17 cellular contexts compared by ENCODE assay signal in genomic region chr2:37060446-37060845, GRCh38. TPM values are rescaled to one million over a fixed set of nuclear protein-coding genes. Genes with fewer than 3 reads are reported as not detected.
DNase-seq lines count a peak whose midpoint lies in the region; ATAC-seq and TF ChIP-seq lines count a peak whose summit lies in the region.
"Had no signal": no experiment of that assay in that cellular context is flagged by ENCODE, and none has a peak within 500 bp of the region (broad histone marks: within the 10 kb centered on the region; RNA-seq: fewer than 3 reads in every experiment).

No MANE protein-coding gene starts in this region.

- H3K36me3 Mint-ChIP-seq in endodermal cell (ENCODE audit: low read depth) = peaks cover 36% of the 10 kb centered on the region
- peaks cover 17% of the 10 kb centered on the region for H3K36me3 Mint-ChIP-seq in activated CD8-positive, alpha-beta T cell treated with anti-CD3 and anti-CD28 coated beads for 36 hours (ENCODE audit: low read depth)

- H4K91ac ChIP-seq in trophoblast cell (ENCODE audit: low read depth, low read length) = no peak overlapping the region

- DNase-seq in DMS 273 (lab: John Stamatoyannopoulos, UW; ENCODE audit: unreplicated experiment) = peak; percentile 45
- DNase-seq in DMS 273 treated with DMSO at 0.1 percent for 48 hours (lab: John Stamatoyannopoulos, UW) = no peak
- no peak for DNase-seq in endodermal cell
- peak; percentile 79 to 94 for DNase-seq in trophoblast cell
- no peak for DNase-seq in activated CD8-positive, alpha-beta T cell treated with anti-CD3 and anti-CD28 coated beads for 36 hours
- DNase-seq: CD4-positive, alpha-beta T cell; CD8-positive, alpha-beta memory T cell; DMS153; DND-41; GOT3; HFFc6 had no signal

- peak overlapping the region; percentile 46 for H3K27ac Mint-ChIP-seq in endodermal cell
- H3K27ac Mint-ChIP-seq in activated CD8-positive, alpha-beta T cell treated with anti-CD3 and anti-CD28 coated beads for 36 hours = no peak overlapping the region
- H3K27ac Mint-ChIP-seq: B cell; CD4-positive, alpha-beta T cell; HFFc6 had no signal

- no peak overlapping the region for H4K12ac ChIP-seq in trophoblast cell (ENCODE audit: low read depth, low read length)

- H2BK12ac ChIP-seq in trophoblast cell (ENCODE audit: low read length) = no peak overlapping the region

- H2BK120ac ChIP-seq in trophoblast cell (ENCODE audit: insufficient read depth, low read length, poor library complexity) = no peak overlapping the region

- H3K4me1 ChIP-seq in endodermal cell (ENCODE audit: control insufficient read depth, insufficient read depth, low read length) = no peaks in the 10 kb centered on the region
- H3K4me1 ChIP-seq in trophoblast cell (ENCODE audit: control insufficient read depth in 1 of 2, insufficient read depth in 2 of 2, low read length in 2 of 2) = no peaks in the 10 kb centered on the region
- H3K4me1 ChIP-seq: BLaER1, HAP-1 had no signal

- no peak overlapping the region for H3K4me2 ChIP-seq in trophoblast cell (ENCODE audit: low read length)
- H3K4me2 ChIP-seq: BLaER1 had no signal

- no peak overlapping the region for H3K18ac ChIP-seq in trophoblast cell (ENCODE audit: low read length)

- H3K9me3 Mint-ChIP-seq in endodermal cell = no peaks in the 10 kb centered on the region
- no peaks in the 10 kb centered on the region for H3K9me3 Mint-ChIP-seq in activated CD8-positive, alpha-beta T cell treated with anti-CD3 and anti-CD28 coated beads for 36 hours
- H3K9me3 Mint-ChIP-seq: CD4-positive, alpha-beta T cell; CD8-positive, alpha-beta memory T cell; HFFc6 had no signal

- H3K9me3 ChIP-seq in endodermal cell (ENCODE audit: control insufficient read depth, low read length) = no peaks in the 10 kb centered on the region
- H3K9me3 ChIP-seq in trophoblast cell (ENCODE audit: insufficient read depth, low read depth, low read length) = no peaks in the 10 kb centered on the region
- H3K9me3 ChIP-seq: BLaER1, HAP-1 had no signal

- no peak for TF ChIP-seq CTCF in endodermal cell (conservative IDR thresholded peaks at IDR 0.05)
- TF ChIP-seq CTCF in activated CD8-positive, alpha-beta T cell treated with anti-CD3 and anti-CD28 coated beads for 36 hours (IDR thresholded peaks at IDR 0.05) = no peak

- no peaks in the 10 kb centered on the region for H3K27me3 Mint-ChIP-seq in endodermal cell (ENCODE audit: insufficient read depth)
- H3K27me3 Mint-ChIP-seq in activated CD8-positive, alpha-beta T cell treated with anti-CD3 and anti-CD28 coated beads for 36 hours = no peaks in the 10 kb centered on the region
- H3K27me3 Mint-ChIP-seq: B cell; CD4-positive, alpha-beta T cell; CD8-positive, alpha-beta memory T cell had no signal

- no peak overlapping the region for H2AK5ac ChIP-seq in trophoblast cell (ENCODE audit: low read length)

- no peak overlapping the region for H2AFZ ChIP-seq in trophoblast cell (ENCODE audit: insufficient read depth, low read length, poor library complexity)

- H3K9ac ChIP-seq in endodermal cell (ENCODE audit: extremely low read depth, low read length, poor library complexity, severe bottlenecking) (no peak overlapping the region), trophoblast cell (ENCODE audit: low read length) (no peak overlapping the region)
- H3K9ac ChIP-seq: BLaER1 had no signal

- no peaks in the 10 kb centered on the region for H3K79me2 ChIP-seq in trophoblast cell (ENCODE audit: control insufficient read depth, insufficient read depth, low read length, poor library complexity)

- CTCF ChIA-PET in activated CD8-positive, alpha-beta T cell treated with anti-CD3 and anti-CD28 coated beads for 36 hours (lab: Charles Lee) = no interaction called here

- intact Hi-C loops in activated CD8-positive, alpha-beta T cell treated with anti-CD3 and anti-CD28 coated beads for 36 hours (cut with micrococcal nuclease) = no loop called here

- H3K27ac ChIP-seq in endodermal cell (ENCODE audit: low read depth, low read length) (no peak overlapping the region), trophoblast cell (ENCODE audit: low read depth, low read length) (no peak overlapping the region)
- H3K27ac ChIP-seq: 22Rv1, BLaER1, C4-2B had no signal

- no peaks in the 10 kb centered on the region for H3K4me1 Mint-ChIP-seq in endodermal cell
- no peaks in the 10 kb centered on the region for H3K4me1 Mint-ChIP-seq in activated CD8-positive, alpha-beta T cell treated with anti-CD3 and anti-CD28 coated beads for 36 hours (ENCODE audit: low read depth)
- H3K4me1 Mint-ChIP-seq: B cell had no signal

- WGBS in endodermal cell (ENCODE audit: insufficient coverage in 1 of 2, insufficient read length in 1 of 2), 2 experiments = 96 to 97% methylated on average over 4 to 7 of the region's 7 CpGs
- no CpG with 5 or more reads among the region's 7 CpGs for WGBS in trophoblast cell (ENCODE audit: extremely low coverage, insufficient coverage, insufficient read length)

- ATAC-seq in HG03520 (IDR thresholded peaks at IDR 0.05; ENCODE audit: unreplicated experiment) = no peak
- ATAC-seq in activated CD8-positive, alpha-beta T cell treated with anti-CD3 and anti-CD28 coated beads for 36 hours = no peak

- H2BK5ac ChIP-seq in trophoblast cell (ENCODE audit: low read depth, low read length, poor library complexity) = no peak overlapping the region

- H4K8ac ChIP-seq in trophoblast cell (ENCODE audit: low read depth, low read length) = no peak overlapping the region

- no peaks in the 10 kb centered on the region for H3K79me1 ChIP-seq in trophoblast cell (ENCODE audit: low read length)

- H3K36me3 ChIP-seq in endodermal cell (ENCODE audit: control insufficient read depth, insufficient read depth, low read length) = peaks cover 74% of the 10 kb centered on the region
- H3K36me3 ChIP-seq in trophoblast cell (ENCODE audit: control insufficient read depth in 1 of 2, insufficient read depth in 2 of 2, low read length in 2 of 2) = peaks cover 13 to 19% of the 10 kb centered on the region in 2 experiments

- POLR2A ChIA-PET in activated CD8-positive, alpha-beta T cell treated with anti-CD3 and anti-CD28 coated beads for 36 hours (lab: Charles Lee) = no interaction called here

- H3K23ac ChIP-seq in trophoblast cell (ENCODE audit: low read length) = no peak overlapping the region

- no peak overlapping the region for H3K4me3 Mint-ChIP-seq in endodermal cell
- H3K4me3 Mint-ChIP-seq in activated CD8-positive, alpha-beta T cell treated with anti-CD3 and anti-CD28 coated beads for 36 hours = no peak overlapping the region
- H3K4me3 Mint-ChIP-seq: B cell; CD4-positive, alpha-beta T cell; CD8-positive, alpha-beta memory T cell; HFFc6 had no signal

- H3K4me3 ChIP-seq in endodermal cell (ENCODE audit: low read length) (no peak overlapping the region), trophoblast cell (ENCODE audit: low read depth, low read length) (no peak overlapping the region)
- H3K4me3 ChIP-seq: BLaER1, HAP-1 had no signal

- no peak overlapping the region for H3K4ac ChIP-seq in trophoblast cell (ENCODE audit: low read depth, low read length)

- no peak overlapping the region for H3K14ac ChIP-seq in trophoblast cell (ENCODE audit: low read length)

- H3K27me3 ChIP-seq in endodermal cell (ENCODE audit: control insufficient read depth, insufficient read depth, low read length, poor library complexity, severe bottlenecking) (no peaks in the 10 kb centered on the region), trophoblast cell (ENCODE audit: insufficient read depth, low read length) (no peaks in the 10 kb centered on the region)
- H3K27me3 ChIP-seq: BLaER1 had no signal

RNA-seq across cellular contexts. Expression of gene HEATR5B, which starts 23.7 kb away (rescaled TPM):
- total RNA-seq in endodermal cell = 10 to 100 TPM; 21.5 to 22.7 TPM
- polyA plus RNA-seq in endodermal cell (2013, experiment 1 of 2) = 14.9 TPM
- polyA plus RNA-seq in endodermal cell (2013, experiment 2 of 2) = 13.6 TPM
- polyA plus RNA-seq in trophoblast cell (2013) = 11.0 and 11.3 TPM in 2 replicates
- total RNA-seq in activated CD8-positive, alpha-beta T cell treated with anti-CD3 and anti-CD28 coated beads for 36 hours = 10 to 100 TPM; 15.2 to 18.2 TPM

RNA-seq across cellular contexts. Expression of gene GPATCH11, which starts 23.9 kb away (rescaled TPM):
- total RNA-seq in endodermal cell = 10 to 100 TPM in 1 of 2 donors, 1 to 10 TPM in 1; 8.8 to 15.9 TPM
- 13.4 TPM for polyA plus RNA-seq in endodermal cell (2013, experiment 1 of 2)
- 13.2 TPM for polyA plus RNA-seq in endodermal cell (2013, experiment 2 of 2)
- polyA plus RNA-seq in trophoblast cell (2013) = 6.9 and 7.4 TPM in 2 replicates
- total RNA-seq in activated CD8-positive, alpha-beta T cell treated with anti-CD3 and anti-CD28 coated beads for 36 hours = 10 to 100 TPM in 1 of 2 experiments, 1 to 10 TPM in 1; 9.9 to 11.7 TPM

Comparison
In these comparisons a context has a peak if more than half of its experiments do, and no peak if none do; other contexts are left out.
1. DNase-seq: peak in DMS 273 (single experiment) and trophoblast cell (2 of 2); none in DMS 273 treated with DMSO at 0.1 percent for 48 hours (single experiment), endodermal cell (single experiment) and activated CD8-positive, alpha-beta T cell treated with anti-CD3 and anti-CD28 coated beads for 36 hours (single experiment).